9 cellular contexts compared by ENCODE assay signal in genomic region chr12:114026805-114027204, GRCh38.
"Had no signal": no experiment of that assay in that cellular context is flagged by ENCODE, and none has a peak within 500 bp of the region (broad histone marks: within the 10 kb centered on the region; RNA-seq: fewer than 3 reads in every experiment).

No MANE protein-coding gene starts in this region.

- ATAC-seq: HCT116, K562 had no signal

- H3K4me1 ChIP-seq: HAP-1 had no signal

- FAIRE-seq: K562 had no signal

- H3K9me3 ChIP-seq: HAP-1 had no signal

- H3K4me3 ChIP-seq: HAP-1, K562 had no signal

- DNase-seq: GOT3, H7, HFFc6, IMR-90, KG1 had no signal

- H3K27ac ChIP-seq: HL-60 had no signal

- H3K36me3 ChIP-seq: HAP-1 had no signal
